Comparison of ENCODE assay signal across 8 cellular contexts in genomic region chr12:113030875-113031525, GRCh38. TPM values are rescaled to one million over a fixed set of nuclear protein-coding genes. Genes with fewer than 3 reads are reported as not detected.
DNase-seq lines count a peak whose midpoint lies in the region; ATAC-seq and TF ChIP-seq lines count a peak whose summit lies in the region.

No MANE protein-coding gene starts in this region.

- TF ChIP-seq CTCF in brain (conservative IDR thresholded peaks at IDR 0.05) (peak; percentile 75 to 79), stomach (IDR thresholded peaks at IDR 0.05) (peak in 5 of 7 experiments; percentile 32 to 74 (median 67))

- H3K27ac ChIP-seq in stomach, result no peak overlapping the region

- no peak for ATAC-seq in GM21825 (IDR thresholded peaks at IDR 0.05; ENCODE audit: unreplicated experiment)
- ATAC-seq in stimulated activated naive CD8-positive, alpha-beta T cell treated with anti-CD3 and anti-CD28 coated beads, Interleukin-15, amount 100 ng/mL, for 72 hours, result no peak

- DNase-seq in Ammon's horn (ENCODE audit: low spot score) (peak; percentile 73), H7 (peak; percentile 79), NCI-H510A (lab: John Stamatoyannopoulos, UW) (peak; percentile 38), iPS-NIHi7 (ENCODE audit: extremely low spot score) (peak; percentile 83), stomach (no peak)
- no peak for DNase-seq in stimulated activated naive CD8-positive, alpha-beta T cell treated with anti-CD3 and anti-CD28 coated beads, Interleukin-15, amount 100 ng/mL, for 72 hours

- H3K27me3 ChIP-seq in H7 (ENCODE audit: control insufficient read depth, insufficient read depth, low read length), result no peaks in the 10 kb centered on the region
- H3K27me3 ChIP-seq in stomach, result peaks cover 0 to 4% (median 0%) of the 10 kb centered on the region in 3 donors

- peaks cover 2 to 15% (median 8%) of the 10 kb centered on the region in 5 experiments for H3K9me3 Mint-ChIP-seq in brain
- H3K9me3 Mint-ChIP-seq in stimulated activated naive CD8-positive, alpha-beta T cell treated with anti-CD3 and anti-CD28 coated beads, Interleukin-15, amount 100 ng/mL, for 72 hours, result no peaks in the 10 kb centered on the region

- H3K27ac Mint-ChIP-seq in brain, result peak overlapping the region in 3 of 5 experiments; percentile 2 to 12 (median 2)
- H3K27ac Mint-ChIP-seq in stimulated activated naive CD8-positive, alpha-beta T cell treated with anti-CD3 and anti-CD28 coated beads, Interleukin-15, amount 100 ng/mL, for 72 hours, result no peak overlapping the region

- no peak for TF ChIP-seq EP300 in stomach (IDR thresholded peaks at IDR 0.05)

- peaks cover 11% of the 10 kb centered on the region for H3K27me3 Mint-ChIP-seq in brain
- H3K27me3 Mint-ChIP-seq in stimulated activated naive CD8-positive, alpha-beta T cell treated with anti-CD3 and anti-CD28 coated beads, Interleukin-15, amount 100 ng/mL, for 72 hours, result peaks cover 20% of the 10 kb centered on the region

- intact Hi-C loops in stomach (cut with DNase I; ENCODE audit: low total_unique reads), result no loop called here

- H3K4me1 Mint-ChIP-seq in brain, result peaks cover 8% of the 10 kb centered on the region
- peaks cover 6% of the 10 kb centered on the region for H3K4me1 Mint-ChIP-seq in stimulated activated naive CD8-positive, alpha-beta T cell treated with anti-CD3 and anti-CD28 coated beads, Interleukin-15, amount 100 ng/mL, for 72 hours

- no peaks in the 10 kb centered on the region for H3K36me3 Mint-ChIP-seq in brain

- H3K36me3 ChIP-seq in H7 (replicated peaks; ENCODE audit: control insufficient read depth, insufficient read depth, low read length) (no peaks in the 10 kb centered on the region), stomach (no peaks in the 10 kb centered on the region)

- H3K4me1 ChIP-seq in stomach, result peaks cover 0 to 3% (median 0%) of the 10 kb centered on the region in 4 donors

- TF ChIP-seq POLR2A in stomach (IDR thresholded peaks at IDR 0.05), result no peak

- WGBS in stomach, 5 donors, result 11 to 15% (median 12%) methylated on average over 9 of the region's 9 CpGs

- H3K4me3 Mint-ChIP-seq in brain, result peak overlapping the region in 3 of 5 experiments; percentile 0 to 12 (median 2)
- H3K4me3 Mint-ChIP-seq in stimulated activated naive CD8-positive, alpha-beta T cell treated with anti-CD3 and anti-CD28 coated beads, Interleukin-15, amount 100 ng/mL, for 72 hours, result no peak overlapping the region

- no peaks in the 10 kb centered on the region for H3K9me3 ChIP-seq in stomach

- H3K4me3 ChIP-seq in H7 (ENCODE audit: insufficient read depth, low read depth, low read length) (no peak overlapping the region), stomach (no peak overlapping the region)

RNA-seq across cellular contexts. Expression of gene DTX1, which starts 25.5 kb away (rescaled TPM):
- total RNA-seq in H7 (2014; rRNA removed; shearing (Covaris generic)), result 1.00 and 2.5 TPM in 2 replicates
- polyA plus RNA-seq in brain (ENCODE audit: insufficient read depth, low read depth, low replicate concordance), result 44.6 TPM
- total RNA-seq in stomach, result 1 to 10 TPM in 4 of 5 donors, under 1 TPM in 1; 0.43 to 6.2 (median 2.7) TPM
- polyA plus RNA-seq in stomach, result 1 to 10 TPM; 1.0 to 1.5 (median 1.1) TPM

RNA-seq across cellular contexts. Expression of gene OAS2, which starts 52.7 kb away (rescaled TPM):
- not detected in 2 replicates for total RNA-seq in H7 (2014; rRNA removed; shearing (Covaris generic))
- polyA plus RNA-seq in brain (ENCODE audit: insufficient read depth, low read depth, low replicate concordance) (6.9 TPM), stomach (10 to 100 TPM in 2 of 3 donors, 1 to 10 TPM in 1; 8.5 to 11.8 (median 10.9) TPM)
- total RNA-seq in stomach, result 10 to 100 TPM in 4 of 5 donors, not detected in 1; 11.4 to 25.1 (median 19.0) TPM

Comparison
In these comparisons a context has a peak if more than half of its experiments do, and no peak if none do; other contexts are left out.
1. DNase-seq: peak in Ammon's horn (single experiment), H7 (single experiment), NCI-H510A (single experiment) and iPS-NIHi7 (single experiment); none in stomach (single experiment) and stimulated activated naive CD8-positive, alpha-beta T cell treated with anti-CD3 and anti-CD28 coated beads, Interleukin-15, amount 100 ng/mL, for 72 hours (0 of 2).
2. H3K27ac Mint-ChIP-seq: peak in brain (3 of 5); none in stimulated activated naive CD8-positive, alpha-beta T cell treated with anti-CD3 and anti-CD28 coated beads, Interleukin-15, amount 100 ng/mL, for 72 hours (0 of 2).
3. H3K4me3 Mint-ChIP-seq: peak in brain (3 of 5); none in stimulated activated naive CD8-positive, alpha-beta T cell treated with anti-CD3 and anti-CD28 coated beads, Interleukin-15, amount 100 ng/mL, for 72 hours (0 of 2).